36 cellular contexts compared by ENCODE assay signal in the genomic region with DNA sequence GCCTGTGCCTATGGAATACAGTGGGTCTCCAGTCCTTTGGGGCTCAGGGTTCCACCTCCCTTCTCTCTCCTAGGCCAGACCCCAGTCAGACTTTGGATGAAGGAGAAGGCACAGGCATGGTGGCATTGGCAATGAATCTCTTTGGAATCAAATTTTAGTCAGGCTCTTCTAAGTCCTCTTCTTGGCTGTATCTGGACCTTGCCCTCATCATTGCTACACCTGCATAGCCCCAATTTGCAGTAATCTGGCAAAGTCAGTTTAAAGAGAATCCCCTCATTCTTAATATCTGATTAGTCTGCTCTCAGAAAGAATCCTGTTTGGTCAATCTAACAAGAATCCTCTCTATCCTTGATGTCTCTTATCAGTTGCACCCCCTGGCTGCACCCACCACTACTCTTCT.
"Had no signal": no experiment of that assay in that cellular context is flagged by ENCODE, and none has a peak within 500 bp of the region (broad histone marks: within the 10 kb centered on the region; RNA-seq: fewer than 3 reads in every experiment).

No MANE protein-coding gene starts in this region.

- H3K27me3 Mint-ChIP-seq: activated B cell treated with CpG ODN at 0.5 μM for 24 hours; activated CD4-positive, alpha-beta memory T cell treated with anti-CD3 and anti-CD28 coated beads for 36 hours; activated CD4-positive, alpha-beta T cell treated with anti-CD3 and anti-CD28 coated beads, Interleukin-2, amount 10 ng/mL, durations not matched to agents 24 days and 14 days; activated CD8-positive, alpha-beta T cell treated with anti-CD3 and anti-CD28 coated beads for 36 hours; activated naive CD4-positive, alpha-beta T cell treated with anti-CD3 and anti-CD28 coated beads, Interleukin-2, amount 10 ng/mL, durations not matched to agents 7 days and 5 days; activated naive CD4-positive, alpha-beta T cell treated with anti-CD3 and anti-CD28 coated beads, Interleukin-2, amount 50 U/mL, for 24 hours; activated naive CD8-positive, alpha-beta T cell; activated naive CD8-positive, alpha-beta T cell treated with anti-CD3 and anti-CD28 coated beads, Interleukin-2, amount 50 U/mL, for 24 hours; activated T-helper 17 cell treated with anti-CD3 and anti-CD28 coated beads, Interleukin-2, amount 50 U/mL, for 72 hours had no signal

- H3K36me3 ChIP-seq: ascending aorta, brain microvascular endothelial cell, breast epithelium had no signal

- DNase-seq: activated B cell treated with CpG ODN at 0.5 μM for 24 hours; activated CD4-positive, alpha-beta memory T cell treated with anti-CD3 and anti-CD28 coated beads for 36 hours; activated CD4-positive, alpha-beta T cell treated with anti-CD3 and anti-CD28 coated beads for 4 hours; activated CD4-positive, alpha-beta T cell treated with anti-CD3 and anti-CD28 coated beads, Interleukin-2, amount 10 ng/mL, durations not matched to agents 24 days and 14 days; activated CD4-positive, alpha-beta T cell treated with anti-CD3 and anti-CD28 coated beads, Interleukin-2, amount 50 U/mL, for 1 hour; activated CD4-positive, alpha-beta T cell treated with anti-CD3 and anti-CD28 coated beads, Interleukin-2, amount 50 U/mL, for 4 hours; activated CD4-positive, CD25-positive, alpha-beta regulatory T cell treated with anti-CD3 and anti-CD28 coated beads, Interleukin-2, amount 50 U/mL, for 72 hours; activated CD8-positive, alpha-beta memory T cell treated with anti-CD3 and anti-CD28 coated beads, Interleukin-2, amount 50 U/mL, for 4 hours; activated CD8-positive, alpha-beta T cell treated with anti-CD3 and anti-CD28 coated beads for 36 hours; activated gamma-delta T cell; activated naive CD4-positive, alpha-beta T cell treated with anti-CD3 and anti-CD28 coated beads, Interleukin-2, amount 10 ng/mL, durations not matched to agents 7 days and 5 days; activated naive CD4-positive, alpha-beta T cell treated with Interleukin-2 at 50 U/mL for 16 hours; activated naive CD8-positive, alpha-beta T cell treated with anti-CD3 and anti-CD28 coated beads, Interleukin-2, amount 10 ng/mL, durations not matched to agents 7 days and 5 days; activated naive CD8-positive, alpha-beta T cell treated with anti-CD3 and anti-CD28 coated beads, Interleukin-2, amount 50 U/mL, for 24 hours; activated T-cell treated with anti-CD3 and anti-CD28 coated beads for 4 hours; activated T-cell treated with anti-CD3 and anti-CD28 coated beads, Interleukin-2, amount 50 U/mL, for 1 hour; activated T-cell treated with anti-CD3 and anti-CD28 coated beads, Interleukin-2, amount 50 U/mL, for 4 hours; activated T-cell treated with anti-CD3 and anti-CD28 coated beads, Interleukin-2, amount 50 U/mL, for 72 hours; amygdala; anterior cingulate cortex; body of pancreas; brain microvascular endothelial cell; central memory CD4-positive, alpha-beta T cell; T-helper 1 cell; T-helper 2 cell; T-helper 9 cell had no signal

- H3K27ac ChIP-seq: ascending aorta, body of pancreas, brain microvascular endothelial cell, breast epithelium, VCaP had no signal

- H3K36me3 Mint-ChIP-seq: activated CD4-positive, alpha-beta memory T cell treated with anti-CD3 and anti-CD28 coated beads for 36 hours; activated naive CD4-positive, alpha-beta T cell treated with anti-CD3 and anti-CD28 coated beads, Interleukin-2, amount 10 ng/mL, durations not matched to agents 7 days and 5 days; activated naive CD4-positive, alpha-beta T cell treated with anti-CD3 and anti-CD28 coated beads, Interleukin-2, amount 50 U/mL, for 24 hours; activated naive CD8-positive, alpha-beta T cell; activated naive CD8-positive, alpha-beta T cell treated with anti-CD3 and anti-CD28 coated beads, Interleukin-2, amount 10 ng/mL, durations not matched to agents 7 days and 5 days had no signal

- H3K9me3 Mint-ChIP-seq: activated B cell treated with CpG ODN at 0.5 μM for 24 hours; activated CD4-positive, alpha-beta memory T cell treated with anti-CD3 and anti-CD28 coated beads for 36 hours; activated CD4-positive, alpha-beta T cell treated with anti-CD3 and anti-CD28 coated beads, Interleukin-2, amount 10 ng/mL, durations not matched to agents 24 days and 14 days; activated CD8-positive, alpha-beta T cell treated with anti-CD3 and anti-CD28 coated beads for 36 hours; activated naive CD4-positive, alpha-beta T cell treated with anti-CD3 and anti-CD28 coated beads, Interleukin-2, amount 10 ng/mL, durations not matched to agents 7 days and 5 days; activated naive CD4-positive, alpha-beta T cell treated with anti-CD3 and anti-CD28 coated beads, Interleukin-2, amount 50 U/mL, for 24 hours; activated naive CD8-positive, alpha-beta T cell treated with anti-CD3 and anti-CD28 coated beads, Interleukin-2, amount 10 ng/mL, durations not matched to agents 7 days and 5 days; activated naive CD8-positive, alpha-beta T cell treated with anti-CD3 and anti-CD28 coated beads, Interleukin-2, amount 50 U/mL, for 24 hours; activated T-cell treated with anti-CD3 and anti-CD28 coated beads, Interleukin-2, amount 50 U/mL, for 4 hours; activated T-helper 1 cell treated with anti-CD3 and anti-CD28 coated beads, Interleukin-12 subunit alpha, Interleukin-12 subunit beta, Interleukin-2, Interleukin-4 antibody, amounts not matched to agents 30 ng/mL and 10 ng/mL and 1 ng/mL, durations not matched to agents 14 hours and 24 hours and 36 hours; activated T-helper 17 cell treated with anti-CD3 and anti-CD28 coated beads, Interleukin-2, amount 50 U/mL, for 72 hours; T-helper 1 cell treated with Interleukin-12 subunit alpha and Interleukin-12 subunit beta and Interleukin-4 antibody, amounts not matched to agents 30 μg/mL and 1 μg/mL, for 36 hours; T-helper 2 cell treated with Interferon-gamma antibody and Interleukin-4, amounts not matched to agents 5 μg/mL and 100 μg/mL, for 36 hours had no signal

- H3K4me3 ChIP-seq: ascending aorta, body of pancreas, breast epithelium had no signal

- H3K4me3 Mint-ChIP-seq: activated B cell treated with CpG ODN at 0.5 μM for 24 hours; activated CD4-positive, alpha-beta memory T cell treated with anti-CD3 and anti-CD28 coated beads for 36 hours; activated CD4-positive, alpha-beta T cell treated with anti-CD3 and anti-CD28 coated beads, Interleukin-2, amount 10 ng/mL, durations not matched to agents 24 days and 14 days; activated CD8-positive, alpha-beta T cell treated with anti-CD3 and anti-CD28 coated beads for 36 hours; activated naive CD4-positive, alpha-beta T cell treated with anti-CD3 and anti-CD28 coated beads, Interleukin-2, amount 10 ng/mL, durations not matched to agents 7 days and 5 days; activated naive CD4-positive, alpha-beta T cell treated with anti-CD3 and anti-CD28 coated beads, Interleukin-2, amount 50 U/mL, for 24 hours; activated naive CD8-positive, alpha-beta T cell; activated naive CD8-positive, alpha-beta T cell treated with anti-CD3 and anti-CD28 coated beads, Interleukin-2, amount 10 ng/mL, durations not matched to agents 7 days and 5 days; activated naive CD8-positive, alpha-beta T cell treated with anti-CD3 and anti-CD28 coated beads, Interleukin-2, amount 50 U/mL, for 24 hours; activated T-cell treated with anti-CD3 and anti-CD28 coated beads, Interleukin-2, amount 50 U/mL, for 4 hours; activated T-cell treated with anti-CD3 and anti-CD28 coated beads, Interleukin-2, amount 50 U/mL, for 72 hours; activated T-helper 1 cell treated with anti-CD3 and anti-CD28 coated beads, Interleukin-12 subunit alpha, Interleukin-12 subunit beta, Interleukin-2, Interleukin-4 antibody, amounts not matched to agents 30 ng/mL and 10 ng/mL and 1 ng/mL, durations not matched to agents 14 hours and 24 hours and 36 hours; activated T-helper 17 cell treated with anti-CD3 and anti-CD28 coated beads, Interleukin-2, amount 50 U/mL, for 72 hours; T-helper 1 cell treated with Interleukin-12 subunit alpha and Interleukin-12 subunit beta and Interleukin-4 antibody, amounts not matched to agents 30 μg/mL and 1 μg/mL, for 36 hours; T-helper 2 cell treated with Interferon-gamma antibody and Interleukin-4, amounts not matched to agents 5 μg/mL and 100 μg/mL, for 36 hours had no signal

- ATAC-seq: activated CD8-positive, alpha-beta T cell treated with anti-CD3 and anti-CD28 coated beads for 36 hours; activated naive CD8-positive, alpha-beta T cell treated with anti-CD3 and anti-CD28 coated beads, Interleukin-2, amount 50 U/mL, for 24 hours; activated T-cell treated with anti-CD3 and anti-CD28 coated beads, Interleukin-2, amount 50 U/mL, for 4 hours; activated T-cell treated with anti-CD3 and anti-CD28 coated beads, Interleukin-2, amount 50 U/mL, for 72 hours; activated T-helper 17 cell treated with anti-CD3 and anti-CD28 coated beads, Interleukin-2, amount 50 U/mL, for 72 hours; body of pancreas had no signal

- H3K4me1 Mint-ChIP-seq: activated B cell treated with CpG ODN at 0.5 μM for 24 hours; activated CD4-positive, alpha-beta T cell treated with anti-CD3 and anti-CD28 coated beads, Interleukin-2, amount 10 ng/mL, durations not matched to agents 24 days and 14 days; activated naive CD4-positive, alpha-beta T cell treated with anti-CD3 and anti-CD28 coated beads, Interleukin-2, amount 10 ng/mL, durations not matched to agents 7 days and 5 days; activated naive CD4-positive, alpha-beta T cell treated with anti-CD3 and anti-CD28 coated beads, Interleukin-2, amount 50 U/mL, for 24 hours; activated naive CD8-positive, alpha-beta T cell treated with anti-CD3 and anti-CD28 coated beads, Interleukin-2, amount 10 ng/mL, durations not matched to agents 7 days and 5 days; activated naive CD8-positive, alpha-beta T cell treated with anti-CD3 and anti-CD28 coated beads, Interleukin-2, amount 50 U/mL, for 24 hours; activated T-helper 17 cell treated with anti-CD3 and anti-CD28 coated beads, Interleukin-2, amount 50 U/mL, for 72 hours had no signal

- H3K27me3 ChIP-seq: ascending aorta, body of pancreas, brain microvascular endothelial cell had no signal

- H3K9me3 ChIP-seq: ascending aorta, body of pancreas, breast epithelium had no signal

- FAIRE-seq: TTC549 had no signal

- H3K27ac Mint-ChIP-seq: activated B cell treated with CpG ODN at 0.5 μM for 24 hours; activated CD4-positive, alpha-beta memory T cell treated with anti-CD3 and anti-CD28 coated beads for 36 hours; activated CD4-positive, alpha-beta T cell treated with anti-CD3 and anti-CD28 coated beads, Interleukin-2, amount 10 ng/mL, durations not matched to agents 24 days and 14 days; activated CD8-positive, alpha-beta T cell treated with anti-CD3 and anti-CD28 coated beads for 36 hours; activated naive CD4-positive, alpha-beta T cell treated with anti-CD3 and anti-CD28 coated beads, Interleukin-2, amount 10 ng/mL, durations not matched to agents 7 days and 5 days; activated naive CD4-positive, alpha-beta T cell treated with anti-CD3 and anti-CD28 coated beads, Interleukin-2, amount 50 U/mL, for 24 hours; activated naive CD8-positive, alpha-beta T cell; activated naive CD8-positive, alpha-beta T cell treated with anti-CD3 and anti-CD28 coated beads, Interleukin-2, amount 10 ng/mL, durations not matched to agents 7 days and 5 days; activated naive CD8-positive, alpha-beta T cell treated with anti-CD3 and anti-CD28 coated beads, Interleukin-2, amount 50 U/mL, for 24 hours; activated T-cell treated with anti-CD3 and anti-CD28 coated beads, Interleukin-2, amount 50 U/mL, for 72 hours; activated T-helper 1 cell treated with anti-CD3 and anti-CD28 coated beads, Interleukin-12 subunit alpha, Interleukin-12 subunit beta, Interleukin-2, Interleukin-4 antibody, amounts not matched to agents 30 ng/mL and 10 ng/mL and 1 ng/mL, durations not matched to agents 14 hours and 24 hours and 36 hours; activated T-helper 17 cell treated with anti-CD3 and anti-CD28 coated beads, Interleukin-2, amount 50 U/mL, for 72 hours; T-helper 1 cell treated with Interleukin-12 subunit alpha and Interleukin-12 subunit beta and Interleukin-4 antibody, amounts not matched to agents 30 μg/mL and 1 μg/mL, for 36 hours; T-helper 2 cell treated with Interferon-gamma antibody and Interleukin-4, amounts not matched to agents 5 μg/mL and 100 μg/mL, for 36 hours had no signal

- H3K4me1 ChIP-seq: ascending aorta, body of pancreas, breast epithelium had no signal
